In genomic region chr2:48209214-48209885, GRCh38 we compare ENCODE assay signal across 2 cellular contexts.
TF ChIP-seq lines count a peak whose summit lies in the region.

No MANE protein-coding gene starts in this region.

TF ChIP-seq in H1, 55 proteins besides CTCF, POLR2A, EP300 and RAD21:
- no peak for TF ChIP-seq TAF7 (optimal IDR thresholded peaks at IDR 0.05; ENCODE audit: borderline replicate concordance, low read depth, low read length)
- TF ChIP-seq SIN3A (conservative IDR thresholded peaks at IDR 0.05 in 1 of 2, IDR thresholded peaks at IDR 0.05 in 1 of 2; ENCODE audit: low read depth in 1 of 2, low read length in 2 of 2) = no peak
- TF ChIP-seq SUZ12 (IDR thresholded peaks at IDR 0.05; ENCODE audit: low read length) = no peak
- no peak for TF ChIP-seq CBX5 (IDR thresholded peaks at IDR 0.05; ENCODE audit: low read depth, low read length)
- TF ChIP-seq CEBPB (IDR thresholded peaks at IDR 0.05; ENCODE audit: low read depth, low read length) = no peak
- TF ChIP-seq SRF (IDR thresholded peaks at IDR 0.05; ENCODE audit: low read depth, low read length) = no peak
- TF ChIP-seq PHF8 (conservative IDR thresholded peaks at IDR 0.05; ENCODE audit: low read depth, low read length) = no peak
- no peak for TF ChIP-seq CBX8 (IDR thresholded peaks at IDR 0.05; ENCODE audit: borderline replicate concordance, low read depth, low read length)
- no peak for TF ChIP-seq CHD7 (IDR thresholded peaks at IDR 0.05; ENCODE audit: insufficient replicate concordance, low read length)
- TF ChIP-seq ATF2 (IDR thresholded peaks at IDR 0.05; ENCODE audit: low read length) = no peak
- TF ChIP-seq FOSL1 (IDR thresholded peaks at IDR 0.05; ENCODE audit: insufficient read depth, low read depth, low read length) = no peak
- no peak for TF ChIP-seq CREB1 (IDR thresholded peaks at IDR 0.05)
- no peak for TF ChIP-seq GTF2F1 (IDR thresholded peaks at IDR 0.05; ENCODE audit: borderline replicate concordance, low read depth, low read length)
- no peak for TF ChIP-seq SP2 (IDR thresholded peaks at IDR 0.05; ENCODE audit: low read length)
- no peak for TF ChIP-seq RBBP5 (IDR thresholded peaks at IDR 0.05; ENCODE audit: borderline replicate concordance, low read depth, low read length)
- TF ChIP-seq MAX (IDR thresholded peaks at IDR 0.05) = no peak
- no peak for TF ChIP-seq TCF12 (IDR thresholded peaks at IDR 0.05; ENCODE audit: low read depth, low read length)

TF ChIP-seq in WTC11, 78 proteins besides CTCF, POLR2A, EP300 and RAD21 (continued from another document):
- TF ChIP-seq MXD4 (CRISPR knock-in tag; IDR thresholded peaks at IDR 0.05; ENCODE audit: borderline replicate concordance) = no peak
- no peak for TF ChIP-seq ESRRA (CRISPR knock-in tag; IDR thresholded peaks at IDR 0.05; ENCODE audit: borderline replicate concordance)
- no peak for TF ChIP-seq ELF4 (CRISPR knock-in tag; IDR thresholded peaks at IDR 0.05; ENCODE audit: low read depth)
- no peak for TF ChIP-seq ARID4B (CRISPR knock-in tag; IDR thresholded peaks at IDR 0.05; ENCODE audit: borderline replicate concordance)
- TF ChIP-seq NFATC4 (CRISPR knock-in tag; IDR thresholded peaks at IDR 0.05) = no peak
- TF ChIP-seq TEAD1 (CRISPR knock-in tag; IDR thresholded peaks at IDR 0.05) = no peak
- TF ChIP-seq ATF6 (CRISPR knock-in tag; IDR thresholded peaks at IDR 0.05) = no peak
- no peak for TF ChIP-seq ETV6 (CRISPR knock-in tag; IDR thresholded peaks at IDR 0.05)
- TF ChIP-seq MLX (CRISPR knock-in tag; IDR thresholded peaks at IDR 0.05) = no peak
- TF ChIP-seq TEAD4 (CRISPR knock-in tag; IDR thresholded peaks at IDR 0.05) = no peak
- TF ChIP-seq GTF2I (CRISPR knock-in tag; conservative IDR thresholded peaks at IDR 0.05) = no peak
- TF ChIP-seq ZNF232 (CRISPR knock-in tag; IDR thresholded peaks at IDR 0.05) = no peak
- no peak for TF ChIP-seq ZNF138 (CRISPR knock-in tag; conservative IDR thresholded peaks at IDR 0.05)
- no peak for TF ChIP-seq FOXK1 (CRISPR knock-in tag; IDR thresholded peaks at IDR 0.05)
- TF ChIP-seq ATF3 (CRISPR knock-in tag; conservative IDR thresholded peaks at IDR 0.05) = no peak
